ENCODE assay signal across 1 cellular context in genomic region chr7:141012696-141013344, GRCh38.
TF ChIP-seq lines count a peak whose summit lies in the region.

No MANE protein-coding gene starts in this region.

TF ChIP-seq in K562, 482 proteins besides CTCF, POLR2A, EP300 and RAD21 (continued from another document):
- TF ChIP-seq ATF3 (IDR thresholded peaks at IDR 0.05), result peak; percentile 69
- no peak for TF ChIP-seq ATF3 (CRISPR knock-in tag; conservative IDR thresholded peaks at IDR 0.05)
- TF ChIP-seq E2F4 (CRISPR knock-in tag; IDR thresholded peaks at IDR 0.05; ENCODE audit: low read depth), result no peak
- peak; percentile 77 for TF ChIP-seq PKNOX1 (IDR thresholded peaks at IDR 0.05)
- TF ChIP-seq TARDBP (IDR thresholded peaks at IDR 0.05), result no peak
- no peak for TF ChIP-seq CHD4 (IDR thresholded peaks at IDR 0.05; ENCODE audit: insufficient read depth, insufficient replicate concordance, low read depth, low read length, poor library complexity, severe bottlenecking)
- no peak for TF ChIP-seq THRAP3 (IDR thresholded peaks at IDR 0.05; ENCODE audit: borderline replicate concordance)
- TF ChIP-seq, protein P1, sequence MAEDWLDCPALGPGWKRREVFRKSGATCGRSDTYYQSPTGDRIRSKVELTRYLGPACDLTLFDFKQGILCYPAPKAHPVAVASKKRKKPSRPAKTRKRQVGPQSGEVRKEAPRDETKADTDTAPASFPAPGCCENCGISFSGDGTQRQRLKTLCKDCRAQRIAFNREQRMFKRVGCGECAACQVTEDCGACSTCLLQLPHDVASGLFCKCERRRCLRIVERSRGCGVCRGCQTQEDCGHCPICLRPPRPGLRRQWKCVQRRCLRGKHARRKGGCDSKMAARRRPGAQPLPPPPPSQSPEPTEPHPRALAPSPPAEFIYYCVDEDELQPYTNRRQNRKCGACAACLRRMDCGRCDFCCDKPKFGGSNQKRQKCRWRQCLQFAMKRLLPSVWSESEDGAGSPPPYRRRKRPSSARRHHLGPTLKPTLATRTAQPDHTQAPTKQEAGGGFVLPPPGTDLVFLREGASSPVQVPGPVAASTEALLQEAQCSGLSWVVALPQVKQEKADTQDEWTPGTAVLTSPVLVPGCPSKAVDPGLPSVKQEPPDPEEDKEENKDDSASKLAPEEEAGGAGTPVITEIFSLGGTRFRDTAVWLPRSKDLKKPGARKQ (CRISPR knock-in tag; IDR thresholded peaks at IDR 0.05), result no peak
